ENCODE assay signal across 1 cellular context in genomic region chr17:17572010-17572785, GRCh38.
TF ChIP-seq lines count a peak whose summit lies in the region.

No MANE protein-coding gene starts in this region.

TF ChIP-seq in HepG2, 621 proteins besides CTCF, POLR2A, EP300 and RAD21 (continued from another document and continues in another):
- TF ChIP-seq, protein P1, sequence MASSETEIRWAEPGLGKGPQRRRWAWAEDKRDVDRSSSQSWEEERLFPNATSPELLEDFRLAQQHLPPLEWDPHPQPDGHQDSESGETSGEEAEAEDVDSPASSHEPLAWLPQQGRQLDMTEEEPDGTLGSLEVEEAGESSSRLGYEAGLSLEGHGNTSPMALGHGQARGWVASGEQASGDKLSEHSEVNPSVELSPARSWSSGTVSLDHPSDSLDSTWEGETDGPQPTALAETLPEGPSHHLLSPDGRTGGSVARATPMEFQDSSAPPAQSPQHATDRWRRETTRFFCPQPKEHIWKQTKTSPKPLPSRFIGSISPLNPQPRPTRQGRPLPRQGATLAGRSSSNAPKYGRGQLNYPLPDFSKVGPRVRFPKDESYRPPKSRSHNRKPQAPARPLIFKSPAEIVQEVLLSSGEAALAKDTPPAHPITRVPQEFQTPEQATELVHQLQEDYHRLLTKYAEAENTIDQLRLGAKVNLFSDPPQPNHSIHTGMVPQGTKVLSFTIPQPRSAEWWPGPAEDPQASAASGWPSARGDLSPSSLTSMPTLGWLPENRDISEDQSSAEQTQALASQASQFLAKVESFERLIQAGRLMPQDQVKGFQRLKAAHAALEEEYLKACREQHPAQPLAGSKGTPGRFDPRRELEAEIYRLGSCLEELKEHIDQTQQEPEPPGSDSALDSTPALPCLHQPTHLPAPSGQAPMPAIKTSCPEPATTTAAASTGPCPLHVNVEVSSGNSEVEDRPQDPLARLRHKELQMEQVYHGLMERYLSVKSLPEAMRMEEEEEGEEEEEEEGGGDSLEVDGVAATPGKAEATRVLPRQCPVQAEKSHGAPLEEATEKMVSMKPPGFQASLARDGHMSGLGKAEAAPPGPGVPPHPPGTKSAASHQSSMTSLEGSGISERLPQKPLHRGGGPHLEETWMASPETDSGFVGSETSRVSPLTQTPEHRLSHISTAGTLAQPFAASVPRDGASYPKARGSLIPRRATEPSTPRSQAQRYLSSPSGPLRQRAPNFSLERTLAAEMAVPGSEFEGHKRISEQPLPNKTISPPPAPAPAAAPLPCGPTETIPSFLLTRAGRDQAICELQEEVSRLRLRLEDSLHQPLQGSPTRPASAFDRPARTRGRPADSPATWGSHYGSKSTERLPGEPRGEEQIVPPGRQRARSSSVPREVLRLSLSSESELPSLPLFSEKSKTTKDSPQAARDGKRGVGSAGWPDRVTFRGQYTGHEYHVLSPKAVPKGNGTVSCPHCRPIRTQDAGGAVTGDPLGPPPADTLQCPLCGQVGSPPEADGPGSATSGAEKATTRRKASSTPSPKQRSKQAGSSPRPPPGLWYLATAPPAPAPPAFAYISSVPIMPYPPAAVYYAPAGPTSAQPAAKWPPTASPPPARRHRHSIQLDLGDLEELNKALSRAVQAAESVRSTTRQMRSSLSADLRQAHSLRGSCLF (CRISPR knock-in tag; IDR thresholded peaks at IDR 0.05; ENCODE audit: borderline replicate concordance) = no peak
- TF ChIP-seq SUZ12 (IDR thresholded peaks at IDR 0.05; ENCODE audit: low read depth, low read length) (no peak), ZNF251 (CRISPR knock-in tag; IDR thresholded peaks at IDR 0.05) (no peak), MED13 (CRISPR knock-in tag; IDR thresholded peaks at IDR 0.05) (no peak), KLF15 (CRISPR knock-in tag; IDR thresholded peaks at IDR 0.05; ENCODE audit: borderline replicate concordance) (no peak), GATAD1 (CRISPR knock-in tag; IDR thresholded peaks at IDR 0.05) (peak; percentile 59; the same call in 1 of the 2 replicates), MXI1 (IDR thresholded peaks at IDR 0.05; ENCODE audit: borderline replicate concordance, low read depth, low read length) (no peak; the same call in 2 of the 3 replicates), ZNF746 (CRISPR knock-in tag; IDR thresholded peaks at IDR 0.05) (no peak), SP140L (CRISPR knock-in tag; IDR thresholded peaks at IDR 0.05; ENCODE audit: borderline replicate concordance) (no peak), SIN3B (IDR thresholded peaks at IDR 0.05; ENCODE audit: low read length) (no peak), TCF7L2 (IDR thresholded peaks at IDR 0.05; ENCODE audit: low read depth, low read length) (no peak), ZNF343 (CRISPR knock-in tag; IDR thresholded peaks at IDR 0.05) (no peak), SKIL (CRISPR knock-in tag; IDR thresholded peaks at IDR 0.05; ENCODE audit: borderline replicate concordance) (no peak), TAF1 (CRISPR knock-in tag; IDR thresholded peaks at IDR 0.05) (no peak), CBFB (CRISPR knock-in tag; IDR thresholded peaks at IDR 0.05) (no peak), FLYWCH1 (CRISPR knock-in tag; IDR thresholded peaks at IDR 0.05) (no peak), ZNF451 (CRISPR knock-in tag; IDR thresholded peaks at IDR 0.05) (no peak), CEBPG (CRISPR knock-in tag; IDR thresholded peaks at IDR 0.05) (no peak), GZF1 (CRISPR knock-in tag; IDR thresholded peaks at IDR 0.05) (no peak), SNAPC2 (CRISPR knock-in tag; IDR thresholded peaks at IDR 0.05) (no peak), ZGPAT (CRISPR knock-in tag; IDR thresholded peaks at IDR 0.05) (peak; percentile 52; the same call in 1 of the 2 replicates), NFAT5 (CRISPR knock-in tag; IDR thresholded peaks at IDR 0.05) (no peak; the same call in 1 of the 2 replicates), ZNF710 (CRISPR knock-in tag; IDR thresholded peaks at IDR 0.05; ENCODE audit: borderline replicate concordance) (0 out of 2 replicates have a peak, but pooled peaks have one; percentile 50), ZNF775 (CRISPR knock-in tag; IDR thresholded peaks at IDR 0.05; ENCODE audit: borderline replicate concordance) (no peak), NKX3-1 (CRISPR knock-in tag; IDR thresholded peaks at IDR 0.05) (no peak), ZFY (CRISPR knock-in tag; IDR thresholded peaks at IDR 0.05) (peak; percentile 68), HNRNPK (IDR thresholded peaks at IDR 0.05; ENCODE audit: low read depth, low read length, poor library complexity, severe bottlenecking) (no peak), FOSL2 (CRISPR knock-in tag; IDR thresholded peaks at IDR 0.05) (peak; percentile 95), MXD3 (CRISPR knock-in tag; IDR thresholded peaks at IDR 0.05) (no peak), SATB2 (CRISPR knock-in tag; IDR thresholded peaks at IDR 0.05) (no peak), FOXO1 (CRISPR knock-in tag; IDR thresholded peaks at IDR 0.05) (peak; percentile 27), NR2F6 (IDR thresholded peaks at IDR 0.05) (no peak), NR2F6 (CRISPR knock-in tag; IDR thresholded peaks at IDR 0.05) (peak; percentile 71; the same call in 1 of the 2 replicates), BRF2 (CRISPR knock-in tag; IDR thresholded peaks at IDR 0.05) (no peak), MED1 (CRISPR knock-in tag; IDR thresholded peaks at IDR 0.05) (peak; percentile 65), POLR2G (IDR thresholded peaks at IDR 0.05; ENCODE audit: low read depth, low read length) (no peak)
- TF ChIP-seq, protein P2, sequence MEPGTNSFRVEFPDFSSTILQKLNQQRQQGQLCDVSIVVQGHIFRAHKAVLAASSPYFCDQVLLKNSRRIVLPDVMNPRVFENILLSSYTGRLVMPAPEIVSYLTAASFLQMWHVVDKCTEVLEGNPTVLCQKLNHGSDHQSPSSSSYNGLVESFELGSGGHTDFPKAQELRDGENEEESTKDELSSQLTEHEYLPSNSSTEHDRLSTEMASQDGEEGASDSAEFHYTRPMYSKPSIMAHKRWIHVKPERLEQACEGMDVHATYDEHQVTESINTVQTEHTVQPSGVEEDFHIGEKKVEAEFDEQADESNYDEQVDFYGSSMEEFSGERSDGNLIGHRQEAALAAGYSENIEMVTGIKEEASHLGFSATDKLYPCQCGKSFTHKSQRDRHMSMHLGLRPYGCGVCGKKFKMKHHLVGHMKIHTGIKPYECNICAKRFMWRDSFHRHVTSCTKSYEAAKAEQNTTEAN (CRISPR knock-in tag; conservative IDR thresholded peaks at IDR 0.05) = 0 out of 2 replicates have a peak, but pooled peaks have one; percentile 29
- TF ChIP-seq, protein P3, sequence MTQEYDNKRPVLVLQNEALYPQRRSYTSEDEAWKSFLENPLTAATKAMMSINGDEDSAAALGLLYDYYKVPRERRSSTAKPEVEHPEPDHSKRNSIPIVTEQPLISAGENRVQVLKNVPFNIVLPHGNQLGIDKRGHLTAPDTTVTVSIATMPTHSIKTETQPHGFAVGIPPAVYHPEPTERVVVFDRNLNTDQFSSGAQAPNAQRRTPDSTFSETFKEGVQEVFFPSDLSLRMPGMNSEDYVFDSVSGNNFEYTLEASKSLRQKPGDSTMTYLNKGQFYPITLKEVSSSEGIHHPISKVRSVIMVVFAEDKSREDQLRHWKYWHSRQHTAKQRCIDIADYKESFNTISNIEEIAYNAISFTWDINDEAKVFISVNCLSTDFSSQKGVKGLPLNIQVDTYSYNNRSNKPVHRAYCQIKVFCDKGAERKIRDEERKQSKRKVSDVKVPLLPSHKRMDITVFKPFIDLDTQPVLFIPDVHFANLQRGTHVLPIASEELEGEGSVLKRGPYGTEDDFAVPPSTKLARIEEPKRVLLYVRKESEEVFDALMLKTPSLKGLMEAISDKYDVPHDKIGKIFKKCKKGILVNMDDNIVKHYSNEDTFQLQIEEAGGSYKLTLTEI (CRISPR knock-in tag; conservative IDR thresholded peaks at IDR 0.05) = no peak
- TF ChIP-seq, protein P4, sequence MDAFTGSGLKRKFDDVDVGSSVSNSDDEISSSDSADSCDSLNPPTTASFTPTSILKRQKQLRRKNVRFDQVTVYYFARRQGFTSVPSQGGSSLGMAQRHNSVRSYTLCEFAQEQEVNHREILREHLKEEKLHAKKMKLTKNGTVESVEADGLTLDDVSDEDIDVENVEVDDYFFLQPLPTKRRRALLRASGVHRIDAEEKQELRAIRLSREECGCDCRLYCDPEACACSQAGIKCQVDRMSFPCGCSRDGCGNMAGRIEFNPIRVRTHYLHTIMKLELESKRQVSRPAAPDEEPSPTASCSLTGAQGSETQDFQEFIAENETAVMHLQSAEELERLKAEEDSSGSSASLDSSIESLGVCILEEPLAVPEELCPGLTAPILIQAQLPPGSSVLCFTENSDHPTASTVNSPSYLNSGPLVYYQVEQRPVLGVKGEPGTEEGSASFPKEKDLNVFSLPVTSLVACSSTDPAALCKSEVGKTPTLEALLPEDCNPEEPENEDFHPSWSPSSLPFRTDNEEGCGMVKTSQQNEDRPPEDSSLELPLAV (CRISPR knock-in tag; conservative IDR thresholded peaks at IDR 0.05; ENCODE audit: low read depth) = no peak
